Comparison of ENCODE assay signal across 9 cellular contexts in genomic region chr14:74085828-74086227, GRCh38. TPM values are rescaled to one million over a fixed set of nuclear protein-coding genes. Genes with fewer than 3 reads are reported as not detected.
DNase-seq lines count a peak whose midpoint lies in the region; ATAC-seq and TF ChIP-seq lines count a peak whose summit lies in the region.
"Had no signal": no experiment of that assay in that cellular context is flagged by ENCODE, and none has a peak within 500 bp of the region (broad histone marks: within the 10 kb centered on the region; RNA-seq: fewer than 3 reads in every experiment).

No MANE protein-coding gene starts in this region.

- H3K9me3 Mint-ChIP-seq in HFFc6 = no peaks in the 10 kb centered on the region
- H3K9me3 Mint-ChIP-seq in activated naive CD4-positive, alpha-beta T cell treated with anti-CD3 and anti-CD28 coated beads, Interleukin-2, amount 50 U/mL, for 72 hours = peaks cover 0 to 4% of the 10 kb centered on the region in 2 donors

- H3K27ac Mint-ChIP-seq in HFFc6 = peak overlapping the region; percentile 94
- peak overlapping the region; percentile 99 to 100 for H3K27ac Mint-ChIP-seq in activated naive CD4-positive, alpha-beta T cell treated with anti-CD3 and anti-CD28 coated beads, Interleukin-2, amount 50 U/mL, for 72 hours

- DNase-seq in AG04450 (ENCODE audit: low read depth, low spot score) (no peak), HFFc6 (no peak), right lobe of liver (no peak), NCI-H2171 (lab: John Stamatoyannopoulos, UW) (no peak)
- no peak for DNase-seq in activated naive CD4-positive, alpha-beta T cell treated with anti-CD3 and anti-CD28 coated beads, Interleukin-2, amount 50 U/mL, for 72 hours (ENCODE audit: low spot score in 2 of 2)
- DNase-seq: NK-92 treated with Interleukin-12 subunit alpha and Interleukin-12 subunit beta, amount 100 ng/mL, for 24 hours had no signal

- no peaks in the 10 kb centered on the region for H3K27me3 ChIP-seq in AG04450 (ENCODE audit: control insufficient read depth, insufficient read depth, low read length)
- no peaks in the 10 kb centered on the region for H3K27me3 ChIP-seq in right lobe of liver

- peak; percentile 24 to 27 for ATAC-seq in activated naive CD4-positive, alpha-beta T cell treated with anti-CD3 and anti-CD28 coated beads, Interleukin-2, amount 50 U/mL, for 72 hours
- ATAC-seq in right lobe of liver (no peak), HG02798 (IDR thresholded peaks at IDR 0.05; ENCODE audit: poor library complexity, unreplicated experiment) (no peak), GM21360 (IDR thresholded peaks at IDR 0.05; ENCODE audit: unreplicated experiment) (no peak), HG02970 (IDR thresholded peaks at IDR 0.05; ENCODE audit: low FRiP score, unreplicated experiment) (no peak)

- H3K4me1 ChIP-seq in right lobe of liver = peaks cover 0 to 35% (median 10%) of the 10 kb centered on the region in 4 donors

- H3K9me3 ChIP-seq in AG04450 (ENCODE audit: control insufficient read depth, insufficient read depth, low read length) = no peaks in the 10 kb centered on the region; the same call in 1 of the 2 replicates
- no peaks in the 10 kb centered on the region for H3K9me3 ChIP-seq in right lobe of liver

- H3K36me3 Mint-ChIP-seq in HFFc6 (ENCODE audit: low read depth) = no peaks in the 10 kb centered on the region; the same call in 1 of the 2 replicates
- H3K36me3 Mint-ChIP-seq in activated naive CD4-positive, alpha-beta T cell treated with anti-CD3 and anti-CD28 coated beads, Interleukin-2, amount 50 U/mL, for 72 hours = peaks cover 7 to 10% of the 10 kb centered on the region in 2 donors

- H3K27ac ChIP-seq in AG04450 (ENCODE audit: low read depth, low read length) (no peak overlapping the region), right lobe of liver (no peak overlapping the region)

- no peak for TF ChIP-seq POLR2A in right lobe of liver (IDR thresholded peaks at IDR 0.05)

- 62% methylated on average over 1 of the region's 1 CpG for WGBS in right lobe of liver (ENCODE audit: insufficient coverage, low coverage, low lambda C conversion rate, missing lambda C conversion rate)

- intact Hi-C loops in right lobe of liver (cut with DNase I) = no loop called here

- H3K4me3 ChIP-seq in AG04450 (ENCODE audit: low read depth, low read length) = peak overlapping the region; percentile 90
- H3K4me3 ChIP-seq in right lobe of liver = peak overlapping the region; percentile 70 to 81 (median 75)

- TF ChIP-seq CTCF in AG04450 (IDR thresholded peaks at IDR 0.05; ENCODE audit: low read depth, low read length) (no peak), HFFc6 (IDR thresholded peaks at IDR 0.05) (no peak), right lobe of liver (IDR thresholded peaks at IDR 0.05) (no peak)

- POLR2A ChIA-PET in AG04450 (lab: Yijun Ruan, JAX) = no interaction called here

- peak overlapping the region; percentile 97 for H3K4me3 Mint-ChIP-seq in HFFc6

- peaks cover 30% of the 10 kb centered on the region for H3K4me1 Mint-ChIP-seq in HFFc6 (ENCODE audit: low read depth)

- H3K36me3 ChIP-seq in right lobe of liver = peaks cover 0 to 2% (median 0%) of the 10 kb centered on the region in 4 donors

- H3K27me3 Mint-ChIP-seq in HFFc6 (ENCODE audit: insufficient read depth) = peaks cover 7% of the 10 kb centered on the region

- CTCF ChIA-PET in AG04450 (lab: Charles Lee) = no interaction called here

RNA-seq across cellular contexts. Expression of gene LIN52, which starts 1.1 kb away (rescaled TPM):
- 8.1 and 10.6 TPM in 2 replicates for polyA plus RNA-seq in AG04450 (2011; rRNA removed)
- polyA minus RNA-seq in AG04450 (2011; rRNA and poly(A)+ RNA removed) = 5.0 and 7.6 TPM in 2 replicates
- 10 to 100 TPM in 3 of 6 experiments, 1 to 10 TPM in 3; 9.8 to 12.1 (median 10.1) TPM for total RNA-seq in HFFc6 (2021; fragmentation: NEBNext Ultra II Directional; extraction: Animal tissue kit (Norgen Biotek cat#: 25700))
- total RNA-seq in activated naive CD4-positive, alpha-beta T cell treated with anti-CD3 and anti-CD28 coated beads, Interleukin-2, amount 50 U/mL, for 72 hours = 10 to 100 TPM; 12.0 to 29.7 TPM
- 10 to 100 TPM in 1 of 6 experiments, 1 to 10 TPM in 5; 2.3 to 59.5 (median 4.8) TPM for total RNA-seq in right lobe of liver

RNA-seq across cellular contexts. Expression of gene ALDH6A1, which starts 1.6 kb away (rescaled TPM):
- polyA plus RNA-seq in AG04450 (2011; rRNA removed) = 18.3 and 19.0 TPM in 2 replicates
- 16.8 and 20.2 TPM in 2 replicates for polyA minus RNA-seq in AG04450 (2011; rRNA and poly(A)+ RNA removed)
- total RNA-seq in HFFc6 (2021; fragmentation: NEBNext Ultra II Directional; extraction: Animal tissue kit (Norgen Biotek cat#: 25700)) = 10 to 100 TPM; 13.3 to 17.7 (median 14.4) TPM
- total RNA-seq in activated naive CD4-positive, alpha-beta T cell treated with anti-CD3 and anti-CD28 coated beads, Interleukin-2, amount 50 U/mL, for 72 hours = 10 to 100 TPM; 20.9 to 28.9 TPM
- total RNA-seq in right lobe of liver = 100 to 1,000 TPM in 5 of 6 experiments, 10 to 100 TPM in 1; 99.1 to 449 (median 221) TPM

Comparison
In these comparisons a context has a peak if more than half of its experiments do, and no peak if none do; other contexts are left out.
1. ATAC-seq: peak in activated naive CD4-positive, alpha-beta T cell treated with anti-CD3 and anti-CD28 coated beads, Interleukin-2, amount 50 U/mL, for 72 hours (2 of 2); none in right lobe of liver (0 of 4), HG02798 (single experiment), GM21360 (single experiment) and HG02970 (single experiment).